11 cellular contexts compared by ENCODE assay signal in genomic region chr14:30355431-30355913, GRCh38.
DNase-seq lines count a peak whose midpoint lies in the region; ATAC-seq, FAIRE-seq and TF ChIP-seq lines count a peak whose summit lies in the region.
"Had no signal": no experiment of that assay in that cellular context is flagged by ENCODE, and none has a peak within 500 bp of the region (broad histone marks: within the 10 kb centered on the region; RNA-seq: fewer than 3 reads in every experiment).

No MANE protein-coding gene starts in this region.

- H3K27ac Mint-ChIP-seq in T-cell = no peak overlapping the region

- H3K4ac ChIP-seq in mesendoderm (ENCODE audit: low read depth, low read length) = no peak overlapping the region

- WGBS in mesendoderm (ENCODE audit: extremely low coverage, insufficient coverage, low lambda C conversion rate) = no CpG with 5 or more reads among the region's 5 CpGs

- TF ChIP-seq POLR2A in H54 (IDR thresholded peaks at IDR 0.05; ENCODE audit: low read depth, low read length) = no peak

- no peak overlapping the region for H3K18ac ChIP-seq in mesendoderm (ENCODE audit: low read length)

- H2AK5ac ChIP-seq in mesendoderm (ENCODE audit: low read length) = no peak overlapping the region

- POLR2A ChIA-PET in T-cell (lab: Charles Lee) = no interaction called here

- H3K56ac ChIP-seq in mesendoderm (ENCODE audit: low read length) = no peak overlapping the region

- H2BK120ac ChIP-seq in mesendoderm (ENCODE audit: low read depth, low read length) = no peak overlapping the region

- peaks cover 3 to 11% (median 6%) of the 10 kb centered on the region in 3 donors for H3K4me1 Mint-ChIP-seq in T-cell

- no peak for FAIRE-seq in H54 (lab: Jason Lieb, UNC)

- ATAC-seq in GM21723 (IDR thresholded peaks at IDR 0.05; ENCODE audit: unreplicated experiment) (peak; percentile 60), T-cell (replicated peaks in 1 of 4) (no peak)

- H3K9ac ChIP-seq in mesendoderm (ENCODE audit: low read length) = no peak overlapping the region

- no peak overlapping the region for H2BK15ac ChIP-seq in mesendoderm (replicated peaks; ENCODE audit: low read depth)

- no peak overlapping the region for H2BK5ac ChIP-seq in mesendoderm (ENCODE audit: low read length)

- H3K79me1 ChIP-seq in mesendoderm (ENCODE audit: low read length) = no peaks in the 10 kb centered on the region

- CTCF ChIA-PET in T-cell (lab: Charles Lee) = no interaction called here

- no peak overlapping the region for H4K5ac ChIP-seq in mesendoderm (ENCODE audit: low read length)

- H3K4me1 ChIP-seq in mesendoderm (ENCODE audit: control insufficient read depth, low read depth, low read length) = peaks cover 8% of the 10 kb centered on the region

- peaks cover 3 to 5% of the 10 kb centered on the region in 2 donors for H3K27me3 Mint-ChIP-seq in T-cell

- H4K8ac ChIP-seq in mesendoderm (ENCODE audit: low read depth, low read length) = no peak overlapping the region

- DNase-seq in DMS53 (lab: John Stamatoyannopoulos, UW) (peak; percentile 12), DMS53 treated with DMSO at 0.1 percent for 48 hours (lab: John Stamatoyannopoulos, UW; ENCODE audit: unreplicated experiment) (no peak), HuH-7.5 (ENCODE audit: low spot score) (peak; percentile 35), mesendoderm (peak; percentile 68), T-cell (no peak), NCI-H2196 (lab: John Stamatoyannopoulos, UW; ENCODE audit: unreplicated experiment) (no peak), H54 (ENCODE audit: insufficient read length, low spot score) (no peak)
- DNase-seq: central memory CD4-positive, alpha-beta T cell; NCI-H1092 had no signal

- no peaks in the 10 kb centered on the region for H3K36me3 Mint-ChIP-seq in T-cell

- H3K36me3 ChIP-seq in mesendoderm (ENCODE audit: control insufficient read depth, insufficient read depth, low read length) = no peaks in the 10 kb centered on the region

- H3K27ac ChIP-seq in mesendoderm (ENCODE audit: low read depth, low read length) = no peak overlapping the region
- H3K27ac ChIP-seq: 22Rv1 had no signal

- no peak overlapping the region for H3K23ac ChIP-seq in mesendoderm (ENCODE audit: low read length)

- no peak overlapping the region for H3K4me3 ChIP-seq in mesendoderm (ENCODE audit: low read length)

- H3K79me2 ChIP-seq in mesendoderm (ENCODE audit: control insufficient read depth, insufficient read depth, low read length) = no peaks in the 10 kb centered on the region

- no peak overlapping the region for H3K4me2 ChIP-seq in mesendoderm (ENCODE audit: low read length)

- H3K9me3 Mint-ChIP-seq in T-cell = peaks cover 0 to 4% (median 0%) of the 10 kb centered on the region in 3 donors

- H3K4me3 Mint-ChIP-seq in T-cell = no peak overlapping the region

- no peaks in the 10 kb centered on the region for H3K27me3 ChIP-seq in mesendoderm (ENCODE audit: insufficient read depth, low read length, poor library complexity)

Comparison
In these comparisons a context has a peak if more than half of its experiments do, and no peak if none do; other contexts are left out.
1. DNase-seq: peak in DMS53 (single experiment), HuH-7.5 (single experiment) and mesendoderm (single experiment); none in DMS53 treated with DMSO at 0.1 percent for 48 hours (single experiment), T-cell (0 of 34), NCI-H2196 (single experiment) and H54 (single experiment).